In the genomic region with DNA sequence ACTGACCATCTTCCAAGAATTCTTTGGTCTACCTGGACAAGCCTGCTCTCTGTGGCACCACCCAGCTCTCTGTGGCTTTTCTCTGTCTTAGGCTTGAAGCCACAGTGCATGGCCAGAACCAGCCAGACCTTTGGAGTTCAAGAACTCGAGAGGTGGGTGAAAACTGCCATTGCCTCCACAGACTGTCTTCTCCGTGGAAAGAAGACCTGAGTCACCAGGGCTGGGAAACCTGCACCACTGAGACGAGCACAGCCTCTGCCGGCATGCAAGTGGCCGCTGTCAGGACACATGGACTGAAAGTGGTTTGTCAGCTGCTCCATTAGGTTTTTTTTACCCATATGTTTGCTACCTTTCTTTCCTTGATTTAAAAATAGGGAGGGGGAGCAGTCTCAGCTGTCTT, we compare ENCODE assay signal across 9 cellular contexts.
A peak's percentile ranks its signal among the peaks of the same experiment; 100 is the strongest.
DNase-seq lines count a peak whose midpoint lies in the region; ATAC-seq and TF ChIP-seq lines count a peak whose summit lies in the region.
"Had no signal": no experiment of that assay in that cellular context is flagged by ENCODE, and none has a peak within 500 bp of the region (broad histone marks: within the 10 kb centered on the region; RNA-seq: fewer than 3 reads in every experiment).

No MANE protein-coding gene starts in this region.

- ATAC-seq in Right ventricle myocardium inferior, result peak; percentile 67
- ATAC-seq in GM18511 (IDR thresholded peaks at IDR 0.05; ENCODE audit: unreplicated experiment), result no peak

- TF ChIP-seq CTCF in osteoblast (IDR thresholded peaks at IDR 0.05; ENCODE audit: extremely low read depth, low read depth, low read length), result no peak

- intact Hi-C loops in Right ventricle myocardium inferior (cut with DNase I) (loop anchor here (2.0 kb wide), 1 partner anchor 75 kb away; no protein-coding TSS in a partner anchor), cardiac septum (cut with DNase I) (loop anchor here (1.0 to 2.0 kb wide), 3 partner anchors 23 to 411 kb away; no protein-coding TSS in a partner anchor), head of caudate nucleus (cut with DNase I) (no loop called here)

- H3K79me2 ChIP-seq in osteoblast (ENCODE audit: insufficient read depth, low read length), result no peaks in the 10 kb centered on the region

- H3K9me3 ChIP-seq in osteoblast (ENCODE audit: low read depth, low read length), result no peaks in the 10 kb centered on the region

- peaks cover 27% of the 10 kb centered on the region for H3K27me3 ChIP-seq in osteoblast (ENCODE audit: insufficient read depth, low read length)

- no peak overlapping the region for H3K27ac ChIP-seq in osteoblast (ENCODE audit: low read depth, low read length)

- no peak overlapping the region for H3K4me3 ChIP-seq in osteoblast (ENCODE audit: insufficient read depth, low read length)

- no peak overlapping the region for H2AFZ ChIP-seq in osteoblast (ENCODE audit: low read length)

- no peaks in the 10 kb centered on the region for H3K36me3 ChIP-seq in osteoblast (ENCODE audit: insufficient read depth, low read length)

- DNase-seq in Right ventricle myocardium inferior (ENCODE audit: missing footprints), result no peak
- no peak for DNase-seq in cardiac septum (ENCODE audit: low spot score)
- peak in 25 of 42 donors; percentile 8 to 64 (median 38) for DNase-seq in head of caudate nucleus
- DNase-seq in osteoblast (ENCODE audit: insufficient read length, low spot score, missing footprints), result no peak
- DNase-seq in NCI-H187 (lab: John Stamatoyannopoulos, UW), result no peak
- no peak for DNase-seq in kidney tubule cell (ENCODE audit: low spot score)
- DNase-seq in NCI-H2081 treated with DMSO at 0.1 percent for 48 hours (lab: John Stamatoyannopoulos, UW), result no peak
- DNase-seq: activated T-cell treated with anti-CD3 and anti-CD28 coated beads, Interleukin-2, amount 50 U/mL, for 1 hour had no signal

- peaks cover 6% of the 10 kb centered on the region for H3K4me1 ChIP-seq in osteoblast (ENCODE audit: insufficient read depth, low read length)

- peak overlapping the region; percentile 31 for H3K4me2 ChIP-seq in osteoblast (ENCODE audit: insufficient read depth, low read length)

- H4K20me1 ChIP-seq in osteoblast (ENCODE audit: insufficient read depth, low read length), result no peaks in the 10 kb centered on the region

Comparison
In these comparisons a context has a peak if more than half of its experiments do, and no peak if none do; other contexts are left out.
1. DNase-seq: peak in head of caudate nucleus (25 of 42); none in Right ventricle myocardium inferior (single experiment), cardiac septum (single experiment), osteoblast (single experiment), NCI-H187 (0 of 2), kidney tubule cell (single experiment) and NCI-H2081 treated with DMSO at 0.1 percent for 48 hours (single experiment).